Comparison of ENCODE assay signal across 29 cellular contexts in the genomic region with DNA sequence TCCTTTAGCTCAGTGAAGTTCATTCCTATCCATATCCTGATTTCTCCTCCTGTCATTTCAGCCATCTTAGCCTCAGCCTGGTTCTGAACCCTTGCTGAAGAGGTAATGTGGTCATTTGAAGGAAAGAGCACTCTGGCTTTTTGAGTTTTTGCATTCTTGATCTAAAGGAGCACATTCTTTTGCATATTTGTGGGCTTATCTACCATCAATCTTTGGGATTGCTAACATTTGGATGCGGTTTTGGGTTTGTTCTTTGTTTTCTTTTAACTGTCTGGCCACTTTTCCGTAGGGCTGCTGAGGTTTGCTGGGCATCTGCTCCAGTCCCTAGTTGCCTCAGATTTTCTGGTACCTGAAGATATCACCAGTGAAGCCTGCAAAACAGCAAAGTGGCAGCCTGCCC.
"Had no signal": no experiment of that assay in that cellular context is flagged by ENCODE, and none has a peak within 500 bp of the region (broad histone marks: within the 10 kb centered on the region; RNA-seq: fewer than 3 reads in every experiment).

No MANE protein-coding gene starts in this region.

- H3K36me3 ChIP-seq: esophagus muscularis mucosa, gastroesophageal sphincter, heart left ventricle, left lung, neural progenitor cell, prostate gland, right atrium auricular region, tibial artery had no signal

- H3K27ac ChIP-seq: coronary artery, esophagus muscularis mucosa, foreskin keratinocyte, gastroesophageal sphincter, heart left ventricle, hepatocyte, left lung, neural progenitor cell, prostate gland, right atrium auricular region, testis, tibial artery had no signal

- H3K79me2 ChIP-seq: hepatocyte had no signal

- H3K4me3 Mint-ChIP-seq: mesothelial cell of epicardium; naive B cell; nephron; neural progenitor cell; stimulated activated memory B cell treated with anti-CD40 and anti-IgM and Interleukin-4, amounts not matched to agents 10 μg/mL and 1 μg/mL and 100 μg/mL, for 72 hours; type B pancreatic cell had no signal

- H3K27ac Mint-ChIP-seq: mesothelial cell of epicardium; naive B cell; nephron; neural progenitor cell; stimulated activated memory B cell treated with anti-CD40 and anti-IgM and Interleukin-4, amounts not matched to agents 10 μg/mL and 1 μg/mL and 100 μg/mL, for 72 hours; type B pancreatic cell had no signal

- H3K36me3 Mint-ChIP-seq: naive B cell; neural progenitor cell; stimulated activated memory B cell treated with anti-CD40 and anti-IgM and Interleukin-4, amounts not matched to agents 10 μg/mL and 1 μg/mL and 100 μg/mL, for 72 hours; type B pancreatic cell had no signal

- FAIRE-seq: endothelial cell of umbilical vein had no signal

- H3K9me3 ChIP-seq: prostate gland, testis had no signal

- H3K9ac ChIP-seq: neural progenitor cell had no signal

- H3K4me1 Mint-ChIP-seq: mesothelial cell of epicardium; naive B cell; nephron; neural progenitor cell; stimulated activated memory B cell treated with anti-CD40 and anti-IgM and Interleukin-4, amounts not matched to agents 10 μg/mL and 1 μg/mL and 100 μg/mL, for 72 hours had no signal

- DNase-seq: dermis blood vessel endothelial cell; effector memory CD4-positive, alpha-beta T cell; foreskin keratinocyte; heart left ventricle; left cardiac atrium; left lung; mesenchymal stem cell; mucosa of descending colon; naive B cell; stimulated activated CD4-positive, alpha-beta T cell treated with anti-CD3 and anti-CD28 coated beads, Interleukin-12 subunit alpha, Interleukin-12 subunit beta, amount 100 ng/mL, for 4 hours; stimulated activated CD4-positive, alpha-beta T cell treated with anti-CD3 and anti-CD28 coated beads, Interleukin-1b, Interleukin-23, amount 100 ng/mL, for 48 hours; stimulated activated CD4-positive, alpha-beta T cell treated with anti-CD3 and anti-CD28 coated beads, Interleukin-4, amount 100 ng/mL, for 4 hours; stimulated activated naive CD8-positive, alpha-beta T cell treated with anti-CD3 and anti-CD28 coated beads, Interleukin-15, Interleukin-2, amounts not matched to agents 100 U/mL and 50 U/mL, for 24 hours; substantia nigra; testis had no signal

- H3K27me3 ChIP-seq: esophagus muscularis mucosa, gastroesophageal sphincter, heart left ventricle, hepatocyte, left lung, neural progenitor cell, right atrium auricular region, testis, tibial artery had no signal

- H3K4me1 ChIP-seq: esophagus muscularis mucosa, foreskin keratinocyte, gastroesophageal sphincter, heart left ventricle, left lung, neural progenitor cell, prostate gland, right atrium auricular region, testis, tibial artery had no signal

- H2AFZ ChIP-seq: hepatocyte, neural progenitor cell had no signal

- H3K4me2 ChIP-seq: hepatocyte, neural progenitor cell, smooth muscle cell had no signal

- H3K4me3 ChIP-seq: coronary artery, esophagus muscularis mucosa, gastroesophageal sphincter, heart left ventricle, hepatocyte, left lung, mucosa of descending colon, neural progenitor cell, prostate gland, right atrium auricular region, smooth muscle cell, testis, tibial artery had no signal

- ATAC-seq: foreskin keratinocyte; gastroesophageal sphincter; heart left ventricle; left cardiac atrium; left lung; mucosa of descending colon; stimulated activated memory B cell treated with anti-CD40 and anti-IgM and Interleukin-4, amounts not matched to agents 10 μg/mL and 1 μg/mL and 100 μg/mL, for 72 hours; stimulated activated naive CD8-positive, alpha-beta T cell treated with anti-CD3 and anti-CD28 coated beads, Interleukin-15, Interleukin-2, amounts not matched to agents 100 U/mL and 50 U/mL, for 24 hours had no signal
